Comparison of ENCODE assay signal across 18 cellular contexts in genomic region chr1:45348609-45348965, GRCh38. TPM values are rescaled to one million over a fixed set of nuclear protein-coding genes. Genes with fewer than 3 reads are reported as not detected.
DNase-seq lines count a peak whose midpoint lies in the region; ATAC-seq, FAIRE-seq and TF ChIP-seq lines count a peak whose summit lies in the region.
"Had no signal": no experiment of that assay in that cellular context is flagged by ENCODE, and none has a peak within 500 bp of the region (broad histone marks: within the 10 kb centered on the region; RNA-seq: fewer than 3 reads in every experiment).

No MANE protein-coding gene starts in this region.

- H3K4me3 ChIP-seq in MM.1S (ENCODE audit: low read length) (no peak overlapping the region), dorsolateral prefrontal cortex (no peak overlapping the region), lower lobe of right lung (no peak overlapping the region), stomach smooth muscle (ENCODE audit: low read length in 2 of 2) (no peak overlapping the region), osteoblast (ENCODE audit: insufficient read depth, low read length) (no peak overlapping the region)

- H3K9me3 ChIP-seq in MM.1S (replicated peaks; ENCODE audit: insufficient read depth, low read length) (no peaks in the 10 kb centered on the region), lower lobe of right lung (no peaks in the 10 kb centered on the region), stomach smooth muscle (ENCODE audit: control insufficient read depth in 2 of 2, low read length in 2 of 2) (no peaks in the 10 kb centered on the region), osteoblast (ENCODE audit: low read depth, low read length) (no peaks in the 10 kb centered on the region)

- no peak for FAIRE-seq in HTR-8/SVneo (lab: Jason Lieb, UNC)
- FAIRE-seq: endothelial cell of umbilical vein, G401.6, GM18507 had no signal

- peak overlapping the region; percentile 67; the same call in 1 of the 2 replicates for H3K27ac ChIP-seq in MM.1S (ENCODE audit: low read length)
- peak overlapping the region in 36 of 59 donors; percentile 2 to 77 (median 41) for H3K27ac ChIP-seq in dorsolateral prefrontal cortex
- H3K27ac ChIP-seq in lower lobe of right lung, result peak overlapping the region; percentile 63
- peak overlapping the region; percentile 76 for H3K27ac ChIP-seq in stomach smooth muscle (ENCODE audit: low read length)
- no peak overlapping the region for H3K27ac ChIP-seq in osteoblast (ENCODE audit: low read depth, low read length)

- H2AFZ ChIP-seq in MM.1S (ENCODE audit: low read length), result 0 out of 2 replicates have a peak overlapping the region, but pooled peaks have one; percentile 21
- no peak overlapping the region for H2AFZ ChIP-seq in osteoblast (ENCODE audit: low read length)

- peak overlapping the region; percentile 13; the same call in 1 of the 2 replicates for H3K9ac ChIP-seq in MM.1S (ENCODE audit: low read length)
- peak overlapping the region in 1 of 2 donors; percentile 55 for H3K9ac ChIP-seq in stomach smooth muscle (ENCODE audit: low read length in 2 of 2)

- TF ChIP-seq CTCF in MM.1S (IDR thresholded peaks at IDR 0.05; ENCODE audit: low read length) (no peak), dorsolateral prefrontal cortex (IDR thresholded peaks at IDR 0.05 in 54 of 56, conservative IDR thresholded peaks at IDR 0.05 in 2 of 56; ENCODE audit: low read depth in 1 of 56, partially characterized antibody in 56 of 56) (no peak), lower lobe of right lung (IDR thresholded peaks at IDR 0.05) (no peak), osteoblast (IDR thresholded peaks at IDR 0.05; ENCODE audit: extremely low read depth, low read depth, low read length) (no peak)

- H4K20me1 ChIP-seq in MM.1S (ENCODE audit: insufficient read depth, low read length) (no peaks in the 10 kb centered on the region), osteoblast (ENCODE audit: insufficient read depth, low read length) (no peaks in the 10 kb centered on the region)

- peaks cover 35% of the 10 kb centered on the region for H3K4me1 ChIP-seq in MM.1S (ENCODE audit: low read length)
- H3K4me1 ChIP-seq in lower lobe of right lung, result peaks cover 18% of the 10 kb centered on the region
- peaks cover 22% of the 10 kb centered on the region for H3K4me1 ChIP-seq in stomach smooth muscle (ENCODE audit: control insufficient read depth, insufficient read depth, low read length)
- peaks cover 3% of the 10 kb centered on the region for H3K4me1 ChIP-seq in osteoblast (ENCODE audit: insufficient read depth, low read length)

- H3K36me3 ChIP-seq in MM.1S (replicated peaks; ENCODE audit: insufficient read depth, low read length) (no peaks in the 10 kb centered on the region), lower lobe of right lung (peaks cover 27% of the 10 kb centered on the region), stomach smooth muscle (ENCODE audit: control insufficient read depth in 2 of 2, insufficient read depth in 2 of 2, low read length in 2 of 2) (peaks cover 13 to 15% of the 10 kb centered on the region in 2 donors), osteoblast (ENCODE audit: insufficient read depth, low read length) (peaks cover 15% of the 10 kb centered on the region)

- H3F3A ChIP-seq in MM.1S (ENCODE audit: insufficient read depth, low read length), result peaks cover 21% of the 10 kb centered on the region

- peak; percentile 41 to 63 for ATAC-seq in lower lobe of right lung
- no peak for ATAC-seq in HG03139 (IDR thresholded peaks at IDR 0.05; ENCODE audit: unreplicated experiment)
- ATAC-seq: activated T-cell treated with anti-CD3 and anti-CD28 coated beads, Interleukin-2, amount 50 U/mL, for 4 hours had no signal

- H3K9me2 ChIP-seq in MM.1S (replicated peaks; ENCODE audit: insufficient read depth, low read length), result no peaks in the 10 kb centered on the region

- H3K4me2 ChIP-seq in MM.1S (ENCODE audit: low read depth, low read length), result peak overlapping the region; percentile 39
- H3K4me2 ChIP-seq in osteoblast (ENCODE audit: insufficient read depth, low read length), result no peak overlapping the region

- peak; percentile 47 for DNase-seq in MM.1S
- no peak for DNase-seq in dorsolateral prefrontal cortex
- DNase-seq in lower lobe of right lung, result no peak
- no peak for DNase-seq in osteoblast (ENCODE audit: insufficient read length, low spot score, missing footprints)
- DNase-seq in HTR-8/SVneo (ENCODE audit: insufficient read length, low spot score), result no peak
- DNase-seq in activated CD4-positive, alpha-beta T cell treated with anti-CD3 and anti-CD28 coated beads, Interleukin-2, amount 50 U/mL, for 48 hours, result no peak
- DNase-seq: activated CD4-positive, CD25-positive, alpha-beta regulatory T cell; activated T-cell treated with anti-CD3 and anti-CD28 coated beads, Interleukin-2, amount 50 U/mL, for 4 hours; NCI-H146; NCI-H774; stimulated activated CD4-positive, alpha-beta T cell treated with anti-CD3 and anti-CD28 coated beads, Interleukin-15, amount 100 ng/mL, for 24 hours had no signal

- H3K27me3 ChIP-seq in MM.1S (replicated peaks; ENCODE audit: insufficient read depth, low read length) (no peaks in the 10 kb centered on the region), dorsolateral prefrontal cortex (no peaks in the 10 kb centered on the region), lower lobe of right lung (ENCODE audit: low read depth) (no peaks in the 10 kb centered on the region), stomach smooth muscle (ENCODE audit: control insufficient read depth in 1 of 2, insufficient read depth in 2 of 2, low read length in 2 of 2) (no peaks in the 10 kb centered on the region), osteoblast (ENCODE audit: insufficient read depth, low read length) (no peaks in the 10 kb centered on the region)

- H3K79me2 ChIP-seq in MM.1S (ENCODE audit: low read length) (0 out of 2 replicates have a peak, but pooled peaks cover under 1% of the 10 kb centered on the region), osteoblast (ENCODE audit: insufficient read depth, low read length) (no peaks in the 10 kb centered on the region)

- intact Hi-C loops in dorsolateral prefrontal cortex (cut with DNase I) (no loop called here), lower lobe of right lung (cut with DNase I) (no loop called here)

RNA-seq across cellular contexts. Expression of gene MUTYH, which starts 8.3 kb away (rescaled TPM):
- 10 to 100 TPM; 18.4 to 56.7 (median 33.5) TPM for total RNA-seq in dorsolateral prefrontal cortex
- 23.7 TPM for total RNA-seq in lower lobe of right lung
- 13.6 and 14.1 TPM in 2 replicates for total RNA-seq in osteoblast

RNA-seq across cellular contexts. Expression of gene TOE1, which starts 8.6 kb away (rescaled TPM):
- 10 to 100 TPM in 8 of 120 experiments, 1 to 10 TPM in 112; 3.3 to 10.9 (median 7.1) TPM for total RNA-seq in dorsolateral prefrontal cortex
- 11.5 TPM for total RNA-seq in lower lobe of right lung
- total RNA-seq in osteoblast, result 6.5 and 8.5 TPM in 2 replicates

RNA-seq across cellular contexts. Expression of gene HPDL, which starts 21.9 kb away (rescaled TPM):
- total RNA-seq in dorsolateral prefrontal cortex (1 to 10 TPM in 60 of 120 experiments, under 1 TPM in 47, not detected in 13; 0.32 to 2.9 (median 1.1) TPM), lower lobe of right lung (not detected), osteoblast (0.36 and 0.59 TPM in 2 replicates)
- total RNA-seq: myocyte, SK-MEL-5 had no signal
